8 cellular contexts compared by ENCODE assay signal in the genomic region with DNA sequence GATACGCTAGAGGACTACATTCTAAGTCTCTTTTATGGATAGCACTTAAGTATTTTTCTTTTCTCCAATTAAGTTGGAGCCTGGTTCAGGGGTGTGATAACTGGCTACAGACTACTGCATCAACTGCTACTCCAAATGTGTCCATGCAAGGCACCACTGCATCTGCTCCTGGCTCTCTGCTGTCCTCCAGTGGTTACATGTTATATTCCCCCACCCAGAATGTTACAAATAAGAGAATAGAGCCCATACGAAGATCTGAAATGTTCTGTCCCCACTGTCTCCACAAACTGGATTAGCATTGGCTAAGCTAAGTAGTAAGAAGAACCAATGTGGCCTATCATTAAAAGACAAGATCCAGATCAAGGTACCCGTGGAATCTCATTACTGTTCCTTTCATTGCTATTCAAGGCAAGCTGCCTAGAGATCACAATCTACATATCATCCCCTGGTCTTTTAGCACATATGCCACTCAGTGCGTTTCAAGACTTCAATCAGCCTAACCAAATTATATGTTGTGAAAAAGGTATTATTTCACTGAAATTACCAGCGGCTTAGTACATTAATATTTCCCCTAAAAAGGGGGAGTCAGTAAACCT.
A peak's percentile ranks its signal among the peaks of the same experiment; 100 is the strongest.
DNase-seq lines count a peak whose midpoint lies in the region; ATAC-seq and TF ChIP-seq lines count a peak whose summit lies in the region.

No MANE protein-coding gene starts in this region.

- no peaks in the 10 kb centered on the region for H3K36me3 Mint-ChIP-seq in MCF 10A (ENCODE audit: insufficient read depth, unreplicated experiment)
- H3K36me3 Mint-ChIP-seq in T-helper 17 cell (ENCODE audit: low read depth): no peaks in the 10 kb centered on the region

- intact Hi-C loops in MCF 10A (cut with micrococcal nuclease) (loop anchor here (1.0 to 2.0 kb wide), 6 partner anchors 206 to 1023 kb away; no protein-coding TSS in a partner anchor), left lung (cut with DNase I) (no loop called here)

- no peaks in the 10 kb centered on the region for H3K27me3 ChIP-seq in left lung

- no peaks in the 10 kb centered on the region for H3K9me3 ChIP-seq in left lung
- no peaks in the 10 kb centered on the region for H3K9me3 ChIP-seq in T-helper 17 cell (ENCODE audit: control insufficient read depth, low read length, poor library complexity, severe bottlenecking)

- ATAC-seq in HG02870 (IDR thresholded peaks at IDR 0.05; ENCODE audit: unreplicated experiment) (peak; percentile 69), left lung (peak; percentile 89), T-helper 17 cell (no peak), GM21526 (IDR thresholded peaks at IDR 0.05; ENCODE audit: low FRiP score, unreplicated experiment) (no peak)

- H3K4me3 ChIP-seq in left lung: no peak overlapping the region

- BruUV-seq in MCF 10A (replicated peaks; lab: Mats Ljungman, UMichigan): no TSS peak

- POLR2A ChIA-PET in MCF 10A (lab: Yijun Ruan, JAX): no interaction called here

- CTCF ChIA-PET in MCF 10A (lab: Yijun Ruan, JAX): interaction anchor here (0.6 to 2.1 kb wide), 11 partner anchors 13 to 849 kb away, joined by 3 to 10 read pairs (median 4); no protein-coding TSS in a partner anchor

- H3K4me3 Mint-ChIP-seq in MCF 10A (ENCODE audit: unreplicated experiment) (no peak overlapping the region), T-helper 17 cell (no peak overlapping the region)

- H3K4me1 Mint-ChIP-seq in MCF 10A (ENCODE audit: insufficient read depth, unreplicated experiment): no peaks in the 10 kb centered on the region
- H3K4me1 Mint-ChIP-seq in T-helper 17 cell: no peaks in the 10 kb centered on the region

- DNase-seq in NCI-H510A treated with DMSO at 0.1 percent for 48 hours (lab: John Stamatoyannopoulos, UW) (peak; percentile 44), NCI-H510A (lab: John Stamatoyannopoulos, UW) (no peak), NCI-H526 treated with DMSO at 0.1 percent for 48 hours (lab: John Stamatoyannopoulos, UW) (peak; percentile 18), MCF 10A (ENCODE audit: unreplicated experiment) (peak; percentile 64), left lung (no peak), T-helper 17 cell (no peak)

- no peak overlapping the region for H3K27ac Mint-ChIP-seq in MCF 10A (ENCODE audit: low read depth, unreplicated experiment)
- H3K27ac Mint-ChIP-seq in T-helper 17 cell: no peak overlapping the region

- peak; percentile 87 for TF ChIP-seq CTCF in MCF 10A (IDR thresholded peaks at IDR 0.05; ENCODE audit: unreplicated experiment)
- TF ChIP-seq CTCF in left lung (IDR thresholded peaks at IDR 0.05): peak; percentile 28 to 47

- H3K27ac ChIP-seq in left lung: no peak overlapping the region

- peaks cover 0 to 2% of the 10 kb centered on the region in 2 donors for H3K4me1 ChIP-seq in left lung

- H3K27me3 Mint-ChIP-seq in MCF 10A (ENCODE audit: insufficient read depth, unreplicated experiment): no peaks in the 10 kb centered on the region
- H3K27me3 Mint-ChIP-seq in T-helper 17 cell: no peaks in the 10 kb centered on the region

- no peaks in the 10 kb centered on the region for H3K36me3 ChIP-seq in left lung

- H3K9me3 Mint-ChIP-seq in MCF 10A (ENCODE audit: unreplicated experiment): no peaks in the 10 kb centered on the region

Comparison
In these comparisons a context has a peak if more than half of its experiments do, and no peak if none do; other contexts are left out.
1. DNase-seq: peak in NCI-H510A treated with DMSO at 0.1 percent for 48 hours (single experiment), NCI-H526 treated with DMSO at 0.1 percent for 48 hours (single experiment) and MCF 10A (single experiment); none in NCI-H510A (single experiment), left lung (0 of 2) and T-helper 17 cell (0 of 3).
2. ATAC-seq: peak in HG02870 (single experiment) and left lung (single experiment); none in T-helper 17 cell (single experiment) and GM21526 (single experiment).